In genomic region chr18:43236921-43237320, GRCh38 we compare ENCODE assay signal across 22 cellular contexts. TPM values are rescaled to one million over a fixed set of nuclear protein-coding genes. Genes with fewer than 3 reads are reported as not detected.
"Had no signal": no experiment of that assay in that cellular context is flagged by ENCODE, and none has a peak within 500 bp of the region (broad histone marks: within the 10 kb centered on the region; RNA-seq: fewer than 3 reads in every experiment).

No MANE protein-coding gene starts in this region.

- H3K36me3 Mint-ChIP-seq: activated CD4-positive, alpha-beta memory T cell treated with anti-CD3 and anti-CD28 coated beads for 36 hours; activated naive CD4-positive, alpha-beta T cell treated with anti-CD3 and anti-CD28 coated beads, Interleukin-2, amount 10 ng/mL, durations not matched to agents 7 days and 5 days; naive thymus-derived CD8-positive, alpha-beta T cell; stimulated activated naive B cell treated with anti-CD40 and anti-IgM and Interleukin-4, amounts not matched to agents 10 μg/mL and 1 μg/mL and 100 μg/mL, for 72 hours; WTC11 had no signal

- ATAC-seq: activated naive CD8-positive, alpha-beta T cell treated with anti-CD3 and anti-CD28 coated beads, Interleukin-2, amount 50 U/mL, for 24 hours; gastrocnemius medialis; naive thymus-derived CD8-positive, alpha-beta T cell; pancreas; sciatic nerve; WTC11 had no signal

- H3K9me3 ChIP-seq: gastrocnemius medialis, pancreas, spleen had no signal

- DNase-seq: activated CD4-positive, alpha-beta memory T cell treated with anti-CD3 and anti-CD28 coated beads for 36 hours; activated CD4-positive, alpha-beta T cell treated with anti-CD3 and anti-CD28 coated beads for 4 hours; activated naive CD4-positive, alpha-beta T cell treated with anti-CD3 and anti-CD28 coated beads, Interleukin-2, amount 10 ng/mL, durations not matched to agents 7 days and 5 days; activated naive CD8-positive, alpha-beta T cell treated with anti-CD3 and anti-CD28 coated beads, Interleukin-2, amount 50 U/mL, for 24 hours; activated T-cell treated with anti-CD3 and anti-CD28 coated beads, Interleukin-2, amount 50 U/mL, for 1 hour; aorta; caudate nucleus; erythroblast; gastrocnemius medialis; head of caudate nucleus; naive thymus-derived CD8-positive, alpha-beta T cell; pancreas; spleen; stimulated activated CD4-positive, alpha-beta T cell treated with anti-CD3 and anti-CD28 coated beads, Interleukin-4, amount 100 ng/mL, for 4 hours; stimulated activated naive B cell treated with anti-CD40 and anti-IgM and Interleukin-4, amounts not matched to agents 10 μg/mL and 1 μg/mL and 100 μg/mL, for 72 hours; SW 1271; T-helper 2 cell had no signal

- H3K4me1 Mint-ChIP-seq: activated naive CD4-positive, alpha-beta T cell treated with anti-CD3 and anti-CD28 coated beads, Interleukin-2, amount 10 ng/mL, durations not matched to agents 7 days and 5 days; activated naive CD8-positive, alpha-beta T cell treated with anti-CD3 and anti-CD28 coated beads, Interleukin-2, amount 50 U/mL, for 24 hours; naive thymus-derived CD8-positive, alpha-beta T cell; stimulated activated naive B cell treated with anti-CD40 and anti-IgM and Interleukin-4, amounts not matched to agents 10 μg/mL and 1 μg/mL and 100 μg/mL, for 72 hours; WTC11 had no signal

- H3K27ac Mint-ChIP-seq: activated CD4-positive, alpha-beta memory T cell treated with anti-CD3 and anti-CD28 coated beads for 36 hours; activated naive CD4-positive, alpha-beta T cell treated with anti-CD3 and anti-CD28 coated beads, Interleukin-2, amount 10 ng/mL, durations not matched to agents 7 days and 5 days; activated naive CD8-positive, alpha-beta T cell treated with anti-CD3 and anti-CD28 coated beads, Interleukin-2, amount 50 U/mL, for 24 hours; naive thymus-derived CD8-positive, alpha-beta T cell; stimulated activated naive B cell treated with anti-CD40 and anti-IgM and Interleukin-4, amounts not matched to agents 10 μg/mL and 1 μg/mL and 100 μg/mL, for 72 hours; WTC11 had no signal

- H3K4me3 Mint-ChIP-seq: activated CD4-positive, alpha-beta memory T cell treated with anti-CD3 and anti-CD28 coated beads for 36 hours; activated naive CD4-positive, alpha-beta T cell treated with anti-CD3 and anti-CD28 coated beads, Interleukin-2, amount 10 ng/mL, durations not matched to agents 7 days and 5 days; activated naive CD8-positive, alpha-beta T cell treated with anti-CD3 and anti-CD28 coated beads, Interleukin-2, amount 50 U/mL, for 24 hours; naive thymus-derived CD8-positive, alpha-beta T cell; stimulated activated naive B cell treated with anti-CD40 and anti-IgM and Interleukin-4, amounts not matched to agents 10 μg/mL and 1 μg/mL and 100 μg/mL, for 72 hours; WTC11 had no signal

- H3K4me3 ChIP-seq: gastrocnemius medialis, pancreas, spleen had no signal

- H3K36me3 ChIP-seq: gastrocnemius medialis, pancreas, spleen had no signal

- H3K27ac ChIP-seq: gastrocnemius medialis, pancreas, spleen had no signal

- H3K9me3 Mint-ChIP-seq: WTC11 had no signal

- H3K4me1 ChIP-seq: gastrocnemius medialis, pancreas, spleen had no signal

- H3K27me3 ChIP-seq: gastrocnemius medialis, pancreas, spleen had no signal

- H3K27me3 Mint-ChIP-seq: activated CD4-positive, alpha-beta memory T cell treated with anti-CD3 and anti-CD28 coated beads for 36 hours; activated naive CD4-positive, alpha-beta T cell treated with anti-CD3 and anti-CD28 coated beads, Interleukin-2, amount 10 ng/mL, durations not matched to agents 7 days and 5 days; activated naive CD8-positive, alpha-beta T cell treated with anti-CD3 and anti-CD28 coated beads, Interleukin-2, amount 50 U/mL, for 24 hours; naive thymus-derived CD8-positive, alpha-beta T cell; stimulated activated naive B cell treated with anti-CD40 and anti-IgM and Interleukin-4, amounts not matched to agents 10 μg/mL and 1 μg/mL and 100 μg/mL, for 72 hours had no signal

RNA-seq across cellular contexts. Expression of gene SYT4, which starts 40.4 kb away (rescaled TPM):
- total RNA-seq: activated CD4-positive, alpha-beta memory T cell treated with anti-CD3 and anti-CD28 coated beads for 36 hours; aorta; gastrocnemius medialis; mesenteric fat pad; naive thymus-derived CD8-positive, alpha-beta T cell; pulmonary artery endothelial cell; sciatic nerve; spleen had no signal
- polyA plus RNA-seq: liver; naive thymus-derived CD8-positive, alpha-beta T cell; spleen had no signal
